8 cellular contexts compared by ENCODE assay signal in genomic region chr10:63115732-63116383, GRCh38. TPM values are rescaled to one million over a fixed set of nuclear protein-coding genes. Genes with fewer than 3 reads are reported as not detected.
A peak's percentile ranks its signal among the peaks of the same experiment; 100 is the strongest.
DNase-seq lines count a peak whose midpoint lies in the region; ATAC-seq and TF ChIP-seq lines count a peak whose summit lies in the region.
"Had no signal": no experiment of that assay in that cellular context is flagged by ENCODE, and none has a peak within 500 bp of the region (broad histone marks: within the 10 kb centered on the region; RNA-seq: fewer than 3 reads in every experiment).

No MANE protein-coding gene starts in this region.

- TF ChIP-seq CTCF in adrenal gland (IDR thresholded peaks at IDR 0.05) (no peak), neural progenitor cell (IDR thresholded peaks at IDR 0.05) (no peak)

- peak; percentile 47 to 86 (median 77) for DNase-seq in adrenal gland
- DNase-seq in foreskin melanocyte, result peak; percentile 95
- DNase-seq in neural progenitor cell (ENCODE audit: low spot score), result peak; percentile 61
- DNase-seq in ACHN, result no peak
- DNase-seq in activated naive CD4-positive, alpha-beta T cell treated with anti-CD3 and anti-CD28 coated beads, Interleukin-2, amount 50 U/mL, for 72 hours (ENCODE audit: low spot score in 2 of 2), result no peak
- DNase-seq in D341Med (ENCODE audit: low spot score), result no peak
- no peak for DNase-seq in stimulated activated CD4-positive, alpha-beta T cell treated with anti-CD3 and anti-CD28 coated beads, Interleukin-12 subunit alpha, Interleukin-12 subunit beta, amount 100 ng/mL, for 4 hours
- DNase-seq: T-cell had no signal

- H3K27ac ChIP-seq in adrenal gland, result peak overlapping the region in 2 of 5 donors; percentile 25 to 65
- H3K27ac ChIP-seq in neural progenitor cell, result no peak overlapping the region

- no peak overlapping the region for H3K9ac ChIP-seq in neural progenitor cell

- no peaks in the 10 kb centered on the region for H3K36me3 ChIP-seq in adrenal gland (replicated peaks in 1 of 2)
- H3K36me3 ChIP-seq in neural progenitor cell, result no peaks in the 10 kb centered on the region

- peaks cover 4% of the 10 kb centered on the region for H3K4me1 Mint-ChIP-seq in neural progenitor cell
- H3K4me1 Mint-ChIP-seq: T-cell had no signal

- no peaks in the 10 kb centered on the region for H4K20me1 ChIP-seq in neural progenitor cell (ENCODE audit: low read depth)

- peak overlapping the region; percentile 4 for H3K4me2 ChIP-seq in neural progenitor cell

- H3K4me1 ChIP-seq in adrenal gland (replicated peaks in 1 of 2) (peaks cover 0 to 17% of the 10 kb centered on the region in 2 donors), neural progenitor cell (peaks cover 3% of the 10 kb centered on the region)

- H3K9me3 Mint-ChIP-seq in neural progenitor cell, result peaks cover 6% of the 10 kb centered on the region
- H3K9me3 Mint-ChIP-seq in activated naive CD4-positive, alpha-beta T cell treated with anti-CD3 and anti-CD28 coated beads, Interleukin-2, amount 50 U/mL, for 72 hours, result no peaks in the 10 kb centered on the region
- H3K9me3 Mint-ChIP-seq: T-cell had no signal

- H3K36me3 Mint-ChIP-seq in neural progenitor cell, result no peaks in the 10 kb centered on the region
- no peaks in the 10 kb centered on the region for H3K36me3 Mint-ChIP-seq in activated naive CD4-positive, alpha-beta T cell treated with anti-CD3 and anti-CD28 coated beads, Interleukin-2, amount 50 U/mL, for 72 hours
- H3K36me3 Mint-ChIP-seq: T-cell had no signal

- TF ChIP-seq POLR2A in adrenal gland (IDR thresholded peaks at IDR 0.05), result no peak

- H2AFZ ChIP-seq in neural progenitor cell (replicated peaks), result no peak overlapping the region

- H3K27me3 Mint-ChIP-seq in neural progenitor cell (ENCODE audit: insufficient read depth, low read depth), result peaks cover 3% of the 10 kb centered on the region

- in situ Hi-C loops in ACHN (cut with HindIII; ENCODE audit: low pct_ligation_motif_present, low pct_unique_long_range_greater_than_20kb, low sequenced_read_pairs), result no loop called here

- intact Hi-C loops in adrenal gland (cut with DNase I), result no loop called here

- WGBS in adrenal gland, 4 donors, result 52 to 71% (median 60%) methylated on average over 7 of the region's 7 CpGs

- no peak overlapping the region for H3K4me3 Mint-ChIP-seq in neural progenitor cell
- H3K4me3 Mint-ChIP-seq: T-cell had no signal

- no peak for ATAC-seq in activated naive CD4-positive, alpha-beta T cell treated with anti-CD3 and anti-CD28 coated beads, Interleukin-2, amount 50 U/mL, for 72 hours
- ATAC-seq: T-cell had no signal

- no peaks in the 10 kb centered on the region for H3F3A ChIP-seq in neural progenitor cell (ENCODE audit: low read depth)

- H3K27ac Mint-ChIP-seq in neural progenitor cell, result peak overlapping the region; percentile 95
- H3K27ac Mint-ChIP-seq in activated naive CD4-positive, alpha-beta T cell treated with anti-CD3 and anti-CD28 coated beads, Interleukin-2, amount 50 U/mL, for 72 hours, result no peak overlapping the region
- H3K27ac Mint-ChIP-seq: T-cell had no signal

- H3K9me3 ChIP-seq in adrenal gland (replicated peaks in 1 of 3) (no peaks in the 10 kb centered on the region), neural progenitor cell (ENCODE audit: low read depth) (no peaks in the 10 kb centered on the region)

- H3K27me3 ChIP-seq in adrenal gland, result no peaks in the 10 kb centered on the region
- no peaks in the 10 kb centered on the region for H3K27me3 ChIP-seq in neural progenitor cell

- H3K4me3 ChIP-seq in adrenal gland, result no peak overlapping the region
- no peak overlapping the region for H3K4me3 ChIP-seq in neural progenitor cell

- no peaks in the 10 kb centered on the region for H3K79me2 ChIP-seq in neural progenitor cell (ENCODE audit: low read depth)

RNA-seq across cellular contexts. Expression of gene NRBF2, which starts 17.3 kb away (rescaled TPM):
- total RNA-seq in adrenal gland, result 10 to 100 TPM in 6 of 8 donors, 1 to 10 TPM in 2; 8.5 to 20.7 (median 13.9) TPM
- 10 to 100 TPM in 1 of 3 donors, 1 to 10 TPM in 2; 5.4 to 23.1 (median 6.8) TPM for polyA plus RNA-seq in adrenal gland
- total RNA-seq in neural progenitor cell (ENCODE audit: low replicate concordance), result 24.4 and 37.8 TPM in 2 replicates
- 10 to 100 TPM; 18.4 to 21.1 TPM for total RNA-seq in activated naive CD4-positive, alpha-beta T cell treated with anti-CD3 and anti-CD28 coated beads, Interleukin-2, amount 50 U/mL, for 72 hours

Comparison
In these comparisons a context has a peak if more than half of its experiments do, and no peak if none do; other contexts are left out.
1. DNase-seq: peak in adrenal gland (7 of 7), foreskin melanocyte (single experiment) and neural progenitor cell (single experiment); none in ACHN (single experiment), activated naive CD4-positive, alpha-beta T cell treated with anti-CD3 and anti-CD28 coated beads, Interleukin-2, amount 50 U/mL, for 72 hours (0 of 2), D341Med (single experiment) and stimulated activated CD4-positive, alpha-beta T cell treated with anti-CD3 and anti-CD28 coated beads, Interleukin-12 subunit alpha, Interleukin-12 subunit beta, amount 100 ng/mL, for 4 hours (single experiment).